In the genomic region with DNA sequence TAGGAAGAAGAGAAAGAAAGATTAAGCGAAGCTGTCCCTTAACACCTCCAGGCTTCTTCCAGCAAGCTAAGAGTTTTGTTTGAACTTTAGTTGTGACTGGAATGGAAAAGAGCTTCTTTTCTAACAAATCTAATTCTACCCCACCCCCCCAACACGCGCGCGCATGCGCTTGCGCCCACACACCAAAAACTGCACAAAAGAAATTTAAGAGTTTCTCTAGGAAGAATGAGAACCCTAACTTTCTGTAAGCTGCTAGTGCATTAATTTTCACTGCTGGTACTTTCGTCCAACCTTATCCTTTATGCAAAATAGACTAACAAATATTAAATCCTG, we compare ENCODE assay signal across 10 cellular contexts. TPM values are rescaled to one million over a fixed set of nuclear protein-coding genes. Genes with fewer than 3 reads are reported as not detected.
DNase-seq lines count a peak whose midpoint lies in the region; ATAC-seq and TF ChIP-seq lines count a peak whose summit lies in the region.
"Had no signal": no experiment of that assay in that cellular context is flagged by ENCODE, and none has a peak within 500 bp of the region (broad histone marks: within the 10 kb centered on the region; RNA-seq: fewer than 3 reads in every experiment).

No MANE protein-coding gene starts in this region.

- TF ChIP-seq EP300 in suprapubic skin (IDR thresholded peaks at IDR 0.05) = no peak

- H3K9me3 Mint-ChIP-seq in T-helper 2 cell treated with Interferon-gamma antibody and Interleukin-4, amounts not matched to agents 5 μg/mL and 100 μg/mL, for 36 hours = no peaks in the 10 kb centered on the region

- ATAC-seq in body of pancreas (peak; percentile 7), GM18861 (IDR thresholded peaks at IDR 0.05; ENCODE audit: unreplicated experiment) (no peak)

- no peaks in the 10 kb centered on the region for H3K36me3 Mint-ChIP-seq in T-helper 2 cell treated with Interferon-gamma antibody and Interleukin-4, amounts not matched to agents 5 μg/mL and 100 μg/mL, for 36 hours (ENCODE audit: low read depth)

- intact Hi-C loops in body of pancreas (cut with DNase I) = no loop called here

- peak overlapping the region in 1 of 2 donors; percentile 33 for H3K4me3 ChIP-seq in body of pancreas
- peak overlapping the region; percentile 57 for H3K4me3 ChIP-seq in suprapubic skin

- DNase-seq in T-helper 2 cell treated with Interferon-gamma antibody and Interleukin-4, amounts not matched to agents 5 μg/mL and 100 μg/mL, for 36 hours (ENCODE audit: low spot score) = no peak
- no peak for DNase-seq in T-helper 2 cell
- peak in 1 of 4 donors; percentile 17 for DNase-seq in body of pancreas
- DNase-seq in left kidney (ENCODE audit: low read depth, low spot score) = peak; percentile 59
- no peak for DNase-seq in suprapubic skin (ENCODE audit: low spot score in 2 of 2)
- no peak for DNase-seq in activated effector memory CD4-positive, alpha-beta T cell treated with anti-CD3 and anti-CD28 coated beads, Interleukin-2, amount 50 U/mL, for 16 hours
- no peak for DNase-seq in NCI-H524 treated with DMSO at 0.1 percent for 48 hours (lab: John Stamatoyannopoulos, UW)

- H3K4me1 Mint-ChIP-seq in T-helper 2 cell treated with Interferon-gamma antibody and Interleukin-4, amounts not matched to agents 5 μg/mL and 100 μg/mL, for 36 hours (ENCODE audit: low read depth) = peaks cover 6% of the 10 kb centered on the region

- H3K27me3 Mint-ChIP-seq in T-helper 2 cell treated with Interferon-gamma antibody and Interleukin-4, amounts not matched to agents 5 μg/mL and 100 μg/mL, for 36 hours (ENCODE audit: low read depth) = peaks cover 58% of the 10 kb centered on the region

- H3K27ac Mint-ChIP-seq in T-helper 2 cell treated with Interferon-gamma antibody and Interleukin-4, amounts not matched to agents 5 μg/mL and 100 μg/mL, for 36 hours = no peak overlapping the region

- H3K27ac ChIP-seq in body of pancreas (no peak overlapping the region), suprapubic skin (no peak overlapping the region)
- H3K27ac ChIP-seq: C4-2B had no signal

- TF ChIP-seq CTCF in body of pancreas (IDR thresholded peaks at IDR 0.05) = no peak
- no peak for TF ChIP-seq CTCF in suprapubic skin (IDR thresholded peaks at IDR 0.05)

- H3K4me1 ChIP-seq in body of pancreas (peaks cover 12% of the 10 kb centered on the region), suprapubic skin (peaks cover 14% of the 10 kb centered on the region)

- WGBS in body of pancreas, 2 donors = 15 to 33% methylated on average over 8 of the region's 8 CpGs
- 16% methylated on average over 8 of the region's 8 CpGs for WGBS in suprapubic skin

- H3K4me3 Mint-ChIP-seq in T-helper 2 cell treated with Interferon-gamma antibody and Interleukin-4, amounts not matched to agents 5 μg/mL and 100 μg/mL, for 36 hours = peak overlapping the region; percentile 58

- no peak for TF ChIP-seq POLR2A in body of pancreas (IDR thresholded peaks at IDR 0.05)
- TF ChIP-seq POLR2A in suprapubic skin (IDR thresholded peaks at IDR 0.05) = no peak

- H3K27me3 ChIP-seq in body of pancreas = peaks cover 0 to 8% of the 10 kb centered on the region in 2 donors
- peaks cover 10% of the 10 kb centered on the region for H3K27me3 ChIP-seq in suprapubic skin

- H3K9me3 ChIP-seq in body of pancreas (no peaks in the 10 kb centered on the region), suprapubic skin (no peaks in the 10 kb centered on the region)

- H3K36me3 ChIP-seq in body of pancreas (replicated peaks in 1 of 2; ENCODE audit: insufficient read depth in 1 of 2, low read depth in 2 of 2) = no peaks in the 10 kb centered on the region
- H3K36me3 ChIP-seq in suprapubic skin = no peaks in the 10 kb centered on the region

RNA-seq across cellular contexts. Expression of gene INTU, which starts 9.0 kb away (rescaled TPM):
- total RNA-seq in body of pancreas = 1 to 10 TPM; 7.6 to 8.0 TPM
- 10 to 100 TPM in 1 of 4 donors, 1 to 10 TPM in 3; 6.1 to 11.7 (median 8.3) TPM for total RNA-seq in suprapubic skin
- total RNA-seq: T-helper 1 cell treated with Interleukin-12 subunit alpha and Interleukin-12 subunit beta and Interleukin-4 antibody, amounts not matched to agents 30 ng/mL and 1 ng/mL, for 36 hours had no signal
